Comparison of ENCODE assay signal across 10 cellular contexts in the genomic region with DNA sequence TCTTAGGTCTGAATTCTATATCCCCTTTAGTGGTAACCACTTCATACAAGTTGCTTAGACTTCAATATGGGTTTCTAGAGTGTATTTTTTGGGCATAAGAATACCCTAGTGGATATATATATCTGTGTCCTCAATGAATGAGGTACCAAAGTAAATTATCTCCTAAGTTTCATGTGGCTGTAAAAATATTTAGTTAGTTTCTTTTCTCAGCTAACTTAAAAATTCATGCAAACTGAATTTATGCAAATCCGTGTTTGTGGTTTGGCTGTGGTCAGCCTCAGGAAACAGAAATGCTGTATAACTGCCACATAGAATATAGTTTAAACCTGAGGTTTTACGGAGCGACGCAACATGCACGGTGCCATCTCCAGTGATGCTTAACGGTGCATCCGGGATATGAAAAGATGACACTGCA.
DNase-seq lines count a peak whose midpoint lies in the region; ATAC-seq and TF ChIP-seq lines count a peak whose summit lies in the region.
"Had no signal": no experiment of that assay in that cellular context is flagged by ENCODE, and none has a peak within 500 bp of the region (broad histone marks: within the 10 kb centered on the region; RNA-seq: fewer than 3 reads in every experiment).

No MANE protein-coding gene starts in this region.

- no peaks in the 10 kb centered on the region for H3K79me1 ChIP-seq in neuronal stem cell (ENCODE audit: low read depth, low read length)

- no peak overlapping the region for H2BK5ac ChIP-seq in neuronal stem cell (ENCODE audit: low read length)

- H3K9me3 ChIP-seq in smooth muscle cell (replicated peaks; ENCODE audit: low read depth), result no peaks in the 10 kb centered on the region
- H3K9me3 ChIP-seq in neuronal stem cell (replicated peaks in 1 of 2; ENCODE audit: control insufficient read depth in 2 of 2, insufficient read depth in 1 of 2, low read depth in 1 of 2, low read length in 2 of 2), result no peaks in the 10 kb centered on the region

- H3K27me3 ChIP-seq in smooth muscle cell (ENCODE audit: low read depth), result no peaks in the 10 kb centered on the region
- no peaks in the 10 kb centered on the region for H3K27me3 ChIP-seq in neuronal stem cell (ENCODE audit: control insufficient read depth in 3 of 3, insufficient read depth in 3 of 3, low read depth in 1 of 3, low read length in 3 of 3)

- no peaks in the 10 kb centered on the region for H3K36me3 ChIP-seq in smooth muscle cell (ENCODE audit: low read depth)
- no peaks in the 10 kb centered on the region for H3K36me3 ChIP-seq in neuronal stem cell (replicated peaks in 1 of 2; ENCODE audit: control insufficient read depth in 2 of 2, insufficient read depth in 2 of 2, low read length in 2 of 2)

- H3K4me3 ChIP-seq in smooth muscle cell (no peak overlapping the region), neuronal stem cell (ENCODE audit: low read length in 2 of 2) (no peak overlapping the region)

- intact Hi-C loops in cardiac septum (cut with DNase I), result no loop called here

- no peak overlapping the region for H2BK12ac ChIP-seq in neuronal stem cell (ENCODE audit: low read length)

- H3K14ac ChIP-seq in neuronal stem cell (ENCODE audit: low read length), result no peak overlapping the region

- no peak overlapping the region for H3K18ac ChIP-seq in neuronal stem cell (ENCODE audit: low read length)

- peak; percentile 34 for DNase-seq in activated naive CD4-positive, alpha-beta T cell treated with anti-CD3 and anti-CD28 coated beads, Interleukin-2, amount 10 ng/mL, durations not matched to agents 7 days and 5 days
- no peak for DNase-seq in activated naive CD4-positive, alpha-beta T cell treated with anti-CD3 and anti-CD28 coated beads, Interleukin-2, amount 50 U/mL, for 72 hours (ENCODE audit: low spot score in 2 of 2)
- peak; percentile 95 to 96 for DNase-seq in NCI-H526 (lab: John Stamatoyannopoulos, UW)
- DNase-seq in smooth muscle cell (lab: John Stamatoyannopoulos, UW; ENCODE audit: unreplicated experiment), result no peak
- no peak for DNase-seq in cardiac septum (ENCODE audit: low spot score)
- DNase-seq in neuronal stem cell (ENCODE audit: low spot score), result no peak
- DNase-seq in mucosa of gallbladder (ENCODE audit: low spot score), result no peak
- DNase-seq: midbrain had no signal

- H3K27ac ChIP-seq in smooth muscle cell (ENCODE audit: low read depth), result no peak overlapping the region
- H3K27ac ChIP-seq in neuronal stem cell (replicated peaks; ENCODE audit: low read length), result no peak overlapping the region
- H3K27ac ChIP-seq: VCaP had no signal

- CTCF ChIA-PET in activated naive CD4-positive, alpha-beta T cell treated with anti-CD3 and anti-CD28 coated beads, Interleukin-2, amount 10 ng/mL, durations not matched to agents 7 days and 5 days (lab: Charles Lee), result no interaction called here

- H3K9me3 Mint-ChIP-seq in activated naive CD4-positive, alpha-beta T cell treated with anti-CD3 and anti-CD28 coated beads, Interleukin-2, amount 10 ng/mL, durations not matched to agents 7 days and 5 days, result no peaks in the 10 kb centered on the region
- H3K9me3 Mint-ChIP-seq in activated naive CD4-positive, alpha-beta T cell treated with anti-CD3 and anti-CD28 coated beads, Interleukin-2, amount 50 U/mL, for 72 hours, result peaks cover 3 to 4% of the 10 kb centered on the region in 2 donors

- no peak overlapping the region for H2BK15ac ChIP-seq in neuronal stem cell (ENCODE audit: low read length)

- no peak overlapping the region for H4K8ac ChIP-seq in neuronal stem cell (ENCODE audit: low read depth, low read length)

- peak overlapping the region; percentile 22 for H3K4me2 ChIP-seq in smooth muscle cell
- H3K4me2 ChIP-seq in neuronal stem cell (ENCODE audit: insufficient read depth, low read length, poor library complexity, severe bottlenecking), result no peak overlapping the region

- ATAC-seq in activated naive CD4-positive, alpha-beta T cell treated with anti-CD3 and anti-CD28 coated beads, Interleukin-2, amount 50 U/mL, for 72 hours, result no peak
- ATAC-seq in HG02970 (IDR thresholded peaks at IDR 0.05; ENCODE audit: low FRiP score, unreplicated experiment), result peak; percentile 94

- peaks cover 4% of the 10 kb centered on the region for H3K27me3 Mint-ChIP-seq in activated naive CD4-positive, alpha-beta T cell treated with anti-CD3 and anti-CD28 coated beads, Interleukin-2, amount 10 ng/mL, durations not matched to agents 7 days and 5 days

- H2BK120ac ChIP-seq in neuronal stem cell (ENCODE audit: low read depth, low read length), result no peak overlapping the region

- no peaks in the 10 kb centered on the region for H3K79me2 ChIP-seq in smooth muscle cell (ENCODE audit: low read depth)

- H3F3A ChIP-seq in smooth muscle cell (ENCODE audit: low read depth), result no peaks in the 10 kb centered on the region

- H2AFZ ChIP-seq in smooth muscle cell (ENCODE audit: low read depth) (no peak overlapping the region), neuronal stem cell (ENCODE audit: low read length) (no peak overlapping the region)

- H3K4me3 Mint-ChIP-seq in activated naive CD4-positive, alpha-beta T cell treated with anti-CD3 and anti-CD28 coated beads, Interleukin-2, amount 10 ng/mL, durations not matched to agents 7 days and 5 days, result no peak overlapping the region

- no peak overlapping the region for H3K23ac ChIP-seq in neuronal stem cell (ENCODE audit: low read depth, low read length, poor library complexity)

- no peaks in the 10 kb centered on the region for H3K36me3 Mint-ChIP-seq in activated naive CD4-positive, alpha-beta T cell treated with anti-CD3 and anti-CD28 coated beads, Interleukin-2, amount 10 ng/mL, durations not matched to agents 7 days and 5 days
- H3K36me3 Mint-ChIP-seq in activated naive CD4-positive, alpha-beta T cell treated with anti-CD3 and anti-CD28 coated beads, Interleukin-2, amount 50 U/mL, for 72 hours, result no peaks in the 10 kb centered on the region

- no peak overlapping the region for H2AK5ac ChIP-seq in neuronal stem cell (ENCODE audit: low read depth, low read length)

- no peak for TF ChIP-seq CTCF in smooth muscle cell (IDR thresholded peaks at IDR 0.05; ENCODE audit: borderline replicate concordance, insufficient read depth, poor library complexity, severe bottlenecking)

- H3K4ac ChIP-seq in neuronal stem cell (ENCODE audit: low read length), result no peak overlapping the region

- H3K9ac ChIP-seq in smooth muscle cell (ENCODE audit: low read depth), result no peak overlapping the region
- no peak overlapping the region for H3K9ac ChIP-seq in neuronal stem cell (ENCODE audit: low read depth, low read length, poor library complexity)

- H4K91ac ChIP-seq in neuronal stem cell (ENCODE audit: low read depth, low read length, poor library complexity), result no peak overlapping the region

- H3K27ac Mint-ChIP-seq in activated naive CD4-positive, alpha-beta T cell treated with anti-CD3 and anti-CD28 coated beads, Interleukin-2, amount 10 ng/mL, durations not matched to agents 7 days and 5 days, result no peak overlapping the region
- H3K27ac Mint-ChIP-seq in activated naive CD4-positive, alpha-beta T cell treated with anti-CD3 and anti-CD28 coated beads, Interleukin-2, amount 50 U/mL, for 72 hours, result no peak overlapping the region

- H3K4me1 ChIP-seq in smooth muscle cell (ENCODE audit: low read depth), result no peaks in the 10 kb centered on the region
- no peaks in the 10 kb centered on the region for H3K4me1 ChIP-seq in neuronal stem cell (ENCODE audit: control insufficient read depth in 2 of 2, insufficient read depth in 1 of 2, low read depth in 1 of 2, low read length in 2 of 2)

- H4K20me1 ChIP-seq in smooth muscle cell (ENCODE audit: low read depth), result no peaks in the 10 kb centered on the region

- no peaks in the 10 kb centered on the region for H3K4me1 Mint-ChIP-seq in activated naive CD4-positive, alpha-beta T cell treated with anti-CD3 and anti-CD28 coated beads, Interleukin-2, amount 10 ng/mL, durations not matched to agents 7 days and 5 days

- WGBS in smooth muscle cell (ENCODE audit: low lambda C conversion rate), result 52% methylated on average over 7 of the region's 7 CpGs
- WGBS in neuronal stem cell (ENCODE audit: extremely low coverage in 2 of 2, insufficient read length in 2 of 2, insufficient replicate concordance in 1 of 2), 2 donors, result no CpG with 5 or more reads among the region's 7 CpGs

Comparison
In these comparisons a context has a peak if more than half of its experiments do, and no peak if none do; other contexts are left out.
1. DNase-seq: peak in activated naive CD4-positive, alpha-beta T cell treated with anti-CD3 and anti-CD28 coated beads, Interleukin-2, amount 10 ng/mL, durations not matched to agents 7 days and 5 days (single experiment) and NCI-H526 (2 of 2); none in activated naive CD4-positive, alpha-beta T cell treated with anti-CD3 and anti-CD28 coated beads, Interleukin-2, amount 50 U/mL, for 72 hours (0 of 2), smooth muscle cell (single experiment), cardiac septum (single experiment), neuronal stem cell (single experiment) and mucosa of gallbladder (single experiment).